Comparison of ENCODE assay signal across 16 cellular contexts in genomic region chr22:38935616-38936015, GRCh38. TPM values are rescaled to one million over a fixed set of nuclear protein-coding genes. Genes with fewer than 3 reads are reported as not detected.
DNase-seq lines count a peak whose midpoint lies in the region; ATAC-seq and TF ChIP-seq lines count a peak whose summit lies in the region.
"Had no signal": no experiment of that assay in that cellular context is flagged by ENCODE, and none has a peak within 500 bp of the region (broad histone marks: within the 10 kb centered on the region; RNA-seq: fewer than 3 reads in every experiment).

No MANE protein-coding gene starts in this region.

- no peaks in the 10 kb centered on the region for H3K36me3 Mint-ChIP-seq in WTC11
- H3K36me3 Mint-ChIP-seq in activated naive CD4-positive, alpha-beta T cell treated with anti-CD3 and anti-CD28 coated beads for 36 hours (ENCODE audit: low read depth): no peaks in the 10 kb centered on the region

- no peak overlapping the region; the same call in 1 of the 2 replicates for H3K9ac ChIP-seq in MM.1S (ENCODE audit: low read length)

- H3K9me2 ChIP-seq in MM.1S (replicated peaks; ENCODE audit: insufficient read depth, low read length): no peaks in the 10 kb centered on the region

- no peaks in the 10 kb centered on the region for H3K27me3 ChIP-seq in MM.1S (replicated peaks; ENCODE audit: insufficient read depth, low read length)
- H3K27me3 ChIP-seq in thyroid gland: no peaks in the 10 kb centered on the region
- H3K27me3 ChIP-seq: BE2C, SJCRH30 had no signal

- H3F3A ChIP-seq in MM.1S (ENCODE audit: insufficient read depth, low read length): 0 out of 2 replicates have a peak, but pooled peaks cover 6% of the 10 kb centered on the region

- no peak for TF ChIP-seq POLR2A in thyroid gland (IDR thresholded peaks at IDR 0.05)

- no peak for TF ChIP-seq CTCF in C4-2B (conservative IDR thresholded peaks at IDR 0.05)
- TF ChIP-seq CTCF in MM.1S (IDR thresholded peaks at IDR 0.05; ENCODE audit: low read length): no peak
- TF ChIP-seq CTCF in thyroid gland (IDR thresholded peaks at IDR 0.05): no peak
- TF ChIP-seq CTCF in WTC11 (IDR thresholded peaks at IDR 0.05): no peak

- no peak overlapping the region for H2AFZ ChIP-seq in MM.1S (ENCODE audit: low read length)

- H3K36me3 ChIP-seq in MM.1S (replicated peaks; ENCODE audit: insufficient read depth, low read length): no peaks in the 10 kb centered on the region
- no peaks in the 10 kb centered on the region for H3K36me3 ChIP-seq in thyroid gland
- H3K36me3 ChIP-seq: BE2C, SJCRH30 had no signal

- H3K9me3 Mint-ChIP-seq in WTC11: peaks cover 9% of the 10 kb centered on the region
- H3K9me3 Mint-ChIP-seq in activated naive CD4-positive, alpha-beta T cell treated with anti-CD3 and anti-CD28 coated beads for 36 hours: no peaks in the 10 kb centered on the region

- H3K4me3 ChIP-seq in MM.1S (ENCODE audit: low read length): no peak overlapping the region
- no peak overlapping the region for H3K4me3 ChIP-seq in thyroid gland (replicated peaks in 1 of 3)
- H3K4me3 ChIP-seq: SJCRH30 had no signal

- intact Hi-C loops in thyroid gland (cut with DNase I): no loop called here
- intact Hi-C loops in activated naive CD4-positive, alpha-beta T cell treated with anti-CD3 and anti-CD28 coated beads for 36 hours (cut with micrococcal nuclease): no loop called here

- H3K79me2 ChIP-seq in MM.1S (ENCODE audit: low read length): no peaks in the 10 kb centered on the region

- ATAC-seq in left lobe of liver: no peak
- no peak for ATAC-seq in WTC11
- ATAC-seq: SK-N-SH treated with all-trans-retinoic acid at 6 μM for 48 hours had no signal

- 0 out of 2 replicates have a peak overlapping the region, but pooled peaks have one; percentile 42 for H3K4me2 ChIP-seq in MM.1S (ENCODE audit: low read depth, low read length)

- 86 to 90% methylated on average over 13 of the region's 13 CpGs for WGBS in thyroid gland, 2 donors

- DNase-seq in MM.1S (no peak), left lobe of liver (ENCODE audit: low spot score) (peak; percentile 18), thyroid gland (no peak), WTC11 (ENCODE audit: low spot score) (no peak), SHP77 (lab: John Stamatoyannopoulos, UW) (no peak)
- no peak for DNase-seq in activated naive CD4-positive, alpha-beta T cell treated with anti-CD3 and anti-CD28 coated beads for 36 hours
- DNase-seq: ACHN, DND-41, NCI-H187 treated with DMSO at 0.1 percent for 48 hours, SJCRH30 had no signal

- H3K27ac Mint-ChIP-seq in WTC11: no peak overlapping the region
- H3K27ac Mint-ChIP-seq in activated naive CD4-positive, alpha-beta T cell treated with anti-CD3 and anti-CD28 coated beads for 36 hours: no peak overlapping the region

- H4K20me1 ChIP-seq in MM.1S (ENCODE audit: insufficient read depth, low read length): no peaks in the 10 kb centered on the region

- H3K27me3 Mint-ChIP-seq in WTC11 (ENCODE audit: low read depth): no peaks in the 10 kb centered on the region
- peaks cover 9% of the 10 kb centered on the region for H3K27me3 Mint-ChIP-seq in activated naive CD4-positive, alpha-beta T cell treated with anti-CD3 and anti-CD28 coated beads for 36 hours (ENCODE audit: low read depth)

- H3K4me3 Mint-ChIP-seq in WTC11: no peak overlapping the region
- no peak overlapping the region for H3K4me3 Mint-ChIP-seq in activated naive CD4-positive, alpha-beta T cell treated with anti-CD3 and anti-CD28 coated beads for 36 hours

- H3K27ac ChIP-seq in C4-2B (peak overlapping the region; percentile 54), MM.1S (ENCODE audit: low read length) (peak overlapping the region; percentile 14; the same call in 1 of the 2 replicates), thyroid gland (peak overlapping the region; percentile 24 to 78 (median 62))
- H3K27ac ChIP-seq: SJCRH30 had no signal

- POLR2A ChIA-PET in WTC11 (lab: Charles Lee): no interaction called here

- H3K4me1 ChIP-seq in MM.1S (ENCODE audit: low read length) (peaks cover 12% of the 10 kb centered on the region), thyroid gland (peaks cover 6 to 11% of the 10 kb centered on the region in 2 donors)
- H3K4me1 ChIP-seq: BE2C, SJCRH30 had no signal

- H3K4me1 Mint-ChIP-seq in WTC11: 0 out of 2 replicates have a peak, but pooled peaks cover 3% of the 10 kb centered on the region
- H3K4me1 Mint-ChIP-seq in activated naive CD4-positive, alpha-beta T cell treated with anti-CD3 and anti-CD28 coated beads for 36 hours (ENCODE audit: low read depth): peaks cover 3% of the 10 kb centered on the region

- CTCF ChIA-PET in WTC11 (lab: Charles Lee): interaction anchor here (1.0 to 1.6 kb wide), 2 partner anchors 8 to 65 kb away, joined by 4 to 10 read pairs; no protein-coding TSS in a partner anchor
- CTCF ChIA-PET in activated naive CD4-positive, alpha-beta T cell treated with anti-CD3 and anti-CD28 coated beads for 36 hours (lab: Charles Lee): no interaction called here

- H3K9me3 ChIP-seq in MM.1S (replicated peaks; ENCODE audit: insufficient read depth, low read length) (no peaks in the 10 kb centered on the region), thyroid gland (no peaks in the 10 kb centered on the region)
- H3K9me3 ChIP-seq: BE2C, SJCRH30 had no signal

TF ChIP-seq in WTC11, 78 proteins besides CTCF, POLR2A, EP300 and RAD21:
- TF ChIP-seq ZBTB21 (CRISPR knock-in tag; IDR thresholded peaks at IDR 0.05; ENCODE audit: borderline replicate concordance): no peak
- no peak for TF ChIP-seq SMAD4 (CRISPR knock-in tag; IDR thresholded peaks at IDR 0.05)
- no peak for TF ChIP-seq SOX15 (CRISPR knock-in tag; IDR thresholded peaks at IDR 0.05)
- no peak for TF ChIP-seq FOXK1 (CRISPR knock-in tag; IDR thresholded peaks at IDR 0.05)
- TF ChIP-seq ERG (CRISPR knock-in tag; IDR thresholded peaks at IDR 0.05): no peak
- no peak for TF ChIP-seq ZBTB43 (CRISPR knock-in tag; IDR thresholded peaks at IDR 0.05)
- TF ChIP-seq CREM (CRISPR knock-in tag; IDR thresholded peaks at IDR 0.05): no peak
- no peak for TF ChIP-seq CBFB (CRISPR knock-in tag; IDR thresholded peaks at IDR 0.05; ENCODE audit: low read depth)
- TF ChIP-seq OVOL2 (CRISPR knock-in tag; IDR thresholded peaks at IDR 0.05; ENCODE audit: borderline replicate concordance): no peak
- no peak for TF ChIP-seq FOXJ3 (CRISPR knock-in tag; IDR thresholded peaks at IDR 0.05; ENCODE audit: borderline replicate concordance)

RNA-seq across cellular contexts. Expression of gene APOBEC3A, which starts 21.8 kb away (rescaled TPM):
- total RNA-seq in left lobe of liver: 0.98 TPM
- under 1 TPM in 1 of 4 donors, not detected in 3; 0.67 TPM for total RNA-seq in thyroid gland
- not detected in 3 replicates for total RNA-seq in WTC11 (2021)
- not detected for total RNA-seq in activated naive CD4-positive, alpha-beta T cell treated with anti-CD3 and anti-CD28 coated beads for 36 hours
- total RNA-seq: H4, HT-29, OCI-LY7, SJCRH30 had no signal

RNA-seq across cellular contexts. Expression of gene APOBEC3B, which starts 46.5 kb away (rescaled TPM):
- 0.93 TPM for total RNA-seq in left lobe of liver
- total RNA-seq in thyroid gland: 1 to 10 TPM in 3 of 4 donors, not detected in 1; 1.7 to 5.1 (median 2.9) TPM
- total RNA-seq in WTC11 (2021): 4.0 to 7.5 TPM (median 6.4 TPM) in 3 replicates
- 1 to 10 TPM; 5.5 to 6.0 TPM for total RNA-seq in activated naive CD4-positive, alpha-beta T cell treated with anti-CD3 and anti-CD28 coated beads for 36 hours
